ENCODE assay signal across 10 cellular contexts in the genomic region with DNA sequence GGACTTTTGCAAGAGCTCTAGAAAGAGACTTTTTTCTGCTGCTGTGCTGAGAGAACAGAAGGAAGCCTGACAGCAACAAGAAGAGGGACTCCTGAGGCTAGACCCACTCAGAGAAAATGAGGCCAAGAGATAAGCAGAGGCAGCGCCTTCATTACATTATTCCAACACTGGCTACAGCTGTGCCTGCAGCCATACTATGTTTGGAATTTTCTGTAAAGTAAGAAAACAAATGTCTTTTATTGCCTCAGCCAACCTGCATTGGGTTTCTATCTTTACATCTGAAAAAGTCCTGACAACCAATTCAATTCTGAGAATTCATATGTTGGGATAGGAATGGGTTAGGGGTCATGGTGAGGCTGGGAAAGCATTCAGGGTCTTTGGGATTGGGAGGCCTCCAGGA. TPM values are rescaled to one million over a fixed set of nuclear protein-coding genes. Genes with fewer than 3 reads are reported as not detected.
"Had no signal": no experiment of that assay in that cellular context is flagged by ENCODE, and none has a peak within 500 bp of the region (broad histone marks: within the 10 kb centered on the region; RNA-seq: fewer than 3 reads in every experiment).

No MANE protein-coding gene starts in this region.

- H3K4me3 ChIP-seq: GM23248, HAP-1, K562 had no signal

- H3K9me3 Mint-ChIP-seq: HFFc6 had no signal

- H3K27ac Mint-ChIP-seq: HFFc6 had no signal

- H3K36me3 ChIP-seq: HAP-1 had no signal

- ATAC-seq: HCT116, K562 had no signal

- H3K4me3 Mint-ChIP-seq: HFFc6 had no signal

- DNase-seq: GM23248, GOT3, H7, HFFc6, IMR-90 had no signal

- H3K9ac ChIP-seq: GM23248 had no signal

- H3K27ac ChIP-seq: GM23248 had no signal

- H3K4me1 ChIP-seq: HAP-1 had no signal

- H2AFZ ChIP-seq: GM23248 had no signal

- H3K9me3 ChIP-seq: HAP-1 had no signal

- FAIRE-seq: HTR-8/SVneo, K562 had no signal

RNA-seq across cellular contexts. Expression of a gene that starts 33.7 kb away (rescaled TPM):
- total RNA-seq: GM23248, HFFc6, HT-29, K562 had no signal
- polyA plus RNA-seq: GM23248, K562 had no signal
